ENCODE assay signal across 1 cellular context in genomic region chr18:54260376-54261072, GRCh38.
TF ChIP-seq lines count a peak whose summit lies in the region.

No MANE protein-coding gene starts in this region.

TF ChIP-seq in HCT116, 20 proteins besides CTCF, POLR2A, EP300 and RAD21 (continued from another document):
- TF ChIP-seq SRF (IDR thresholded peaks at IDR 0.05; ENCODE audit: low read depth): no peak
- no peak for TF ChIP-seq ZFX (IDR thresholded peaks at IDR 0.05)
